14 cellular contexts compared by ENCODE assay signal in genomic region chr4:87677731-87678130, GRCh38. TPM values are rescaled to one million over a fixed set of nuclear protein-coding genes. Genes with fewer than 3 reads are reported as not detected.
A peak's percentile ranks its signal among the peaks of the same experiment; 100 is the strongest.
DNase-seq lines count a peak whose midpoint lies in the region; ATAC-seq and TF ChIP-seq lines count a peak whose summit lies in the region.
"Had no signal": no experiment of that assay in that cellular context is flagged by ENCODE, and none has a peak within 500 bp of the region (broad histone marks: within the 10 kb centered on the region; RNA-seq: fewer than 3 reads in every experiment).

No MANE protein-coding gene starts in this region.

- no peak overlapping the region for H3K4me3 Mint-ChIP-seq in activated naive CD8-positive, alpha-beta T cell treated with anti-CD3 and anti-CD28 coated beads, Interleukin-2, amount 50 U/mL, for 24 hours
- H3K4me3 Mint-ChIP-seq: activated CD8-positive, alpha-beta T cell treated with anti-CD3 and anti-CD28 coated beads for 36 hours had no signal

- ATAC-seq in GM19351 (IDR thresholded peaks at IDR 0.05; ENCODE audit: unreplicated experiment) (peak; percentile 95), HG02885 (IDR thresholded peaks at IDR 0.05; ENCODE audit: poor library complexity, unreplicated experiment) (peak; percentile 90), GM19395 (IDR thresholded peaks at IDR 0.05; ENCODE audit: unreplicated experiment) (no peak)
- ATAC-seq in activated naive CD8-positive, alpha-beta T cell treated with anti-CD3 and anti-CD28 coated beads, Interleukin-2, amount 50 U/mL, for 24 hours, result no peak
- ATAC-seq: activated CD8-positive, alpha-beta T cell treated with anti-CD3 and anti-CD28 coated beads for 36 hours had no signal

- H3K27ac ChIP-seq in testis, result peak overlapping the region in 1 of 2 donors; percentile 51

- no peak overlapping the region for H3K4me3 ChIP-seq in testis

- H3K9me3 ChIP-seq in testis, result no peaks in the 10 kb centered on the region

- H3K27ac Mint-ChIP-seq in activated naive CD8-positive, alpha-beta T cell treated with anti-CD3 and anti-CD28 coated beads, Interleukin-2, amount 50 U/mL, for 24 hours, result no peak overlapping the region
- H3K27ac Mint-ChIP-seq: activated CD8-positive, alpha-beta T cell treated with anti-CD3 and anti-CD28 coated beads for 36 hours had no signal

- no peaks in the 10 kb centered on the region for H3K27me3 ChIP-seq in testis

- intact Hi-C loops in testis (cut with DNase I; ENCODE audit: low total_unique reads), result no loop called here

- WGBS in testis, 2 donors, result 43 to 54% methylated on average over 7 of the region's 7 CpGs

- H3K36me3 ChIP-seq in testis (ENCODE audit: low read depth, missing control alignments), result no peaks in the 10 kb centered on the region

- no peaks in the 10 kb centered on the region for H3K4me1 ChIP-seq in testis

- H3K9me3 Mint-ChIP-seq in activated naive CD8-positive, alpha-beta T cell treated with anti-CD3 and anti-CD28 coated beads, Interleukin-2, amount 50 U/mL, for 24 hours, result peaks cover 16% of the 10 kb centered on the region

- no peaks in the 10 kb centered on the region for H3K36me3 Mint-ChIP-seq in activated naive CD8-positive, alpha-beta T cell treated with anti-CD3 and anti-CD28 coated beads, Interleukin-2, amount 50 U/mL, for 24 hours (ENCODE audit: low read depth)

- DNase-seq in cerebellar cortex (ENCODE audit: low spot score) (peak; percentile 84), testis (peak; percentile 40), NAMALWA (ENCODE audit: low spot score) (no peak), NCI-H82 (lab: John Stamatoyannopoulos, UW) (no peak)
- no peak for DNase-seq in activated naive CD8-positive, alpha-beta T cell treated with anti-CD3 and anti-CD28 coated beads, Interleukin-2, amount 50 U/mL, for 24 hours
- DNase-seq: activated CD8-positive, alpha-beta T cell treated with anti-CD3 and anti-CD28 coated beads for 36 hours; DMS53; NCI-H2171 treated with DMSO at 0.1 percent for 48 hours; stimulated activated CD4-positive, alpha-beta T cell treated with anti-CD3 and anti-CD28 coated beads, Interleukin-1b, Interleukin-23, amount 100 ng/mL, for 48 hours had no signal

- peaks cover 2% of the 10 kb centered on the region for H3K27me3 Mint-ChIP-seq in activated naive CD8-positive, alpha-beta T cell treated with anti-CD3 and anti-CD28 coated beads, Interleukin-2, amount 50 U/mL, for 24 hours
- H3K27me3 Mint-ChIP-seq: activated CD8-positive, alpha-beta T cell treated with anti-CD3 and anti-CD28 coated beads for 36 hours had no signal

- TF ChIP-seq POLR2A in testis (IDR thresholded peaks at IDR 0.05), result no peak

- H3K4me1 Mint-ChIP-seq in activated naive CD8-positive, alpha-beta T cell treated with anti-CD3 and anti-CD28 coated beads, Interleukin-2, amount 50 U/mL, for 24 hours, result no peaks in the 10 kb centered on the region

- no peak for TF ChIP-seq CTCF in testis (IDR thresholded peaks at IDR 0.05)

RNA-seq across cellular contexts. Expression of gene DMP1, which starts 27.7 kb away (rescaled TPM):
- 1 to 10 TPM in 1 of 2 donors, under 1 TPM in 1; 0.37 to 1.5 TPM for total RNA-seq in testis
- 0.91 TPM for polyA plus RNA-seq in testis (ENCODE audit: insufficient read depth, low read depth, low replicate concordance)
- total RNA-seq: activated CD8-positive, alpha-beta T cell treated with anti-CD3 and anti-CD28 coated beads for 36 hours; endothelial cell of umbilical vein; subcutaneous adipose tissue had no signal
- polyA plus RNA-seq: endothelial cell of umbilical vein had no signal

Comparison
In these comparisons a context has a peak if more than half of its experiments do, and no peak if none do; other contexts are left out.
1. ATAC-seq: peak in GM19351 (single experiment) and HG02885 (single experiment); none in activated naive CD8-positive, alpha-beta T cell treated with anti-CD3 and anti-CD28 coated beads, Interleukin-2, amount 50 U/mL, for 24 hours (single experiment) and GM19395 (single experiment).
2. DNase-seq: peak in cerebellar cortex (single experiment) and testis (single experiment); none in NAMALWA (single experiment), activated naive CD8-positive, alpha-beta T cell treated with anti-CD3 and anti-CD28 coated beads, Interleukin-2, amount 50 U/mL, for 24 hours (single experiment) and NCI-H82 (single experiment).